1 cellular context compared by ENCODE assay signal in the genomic region with DNA sequence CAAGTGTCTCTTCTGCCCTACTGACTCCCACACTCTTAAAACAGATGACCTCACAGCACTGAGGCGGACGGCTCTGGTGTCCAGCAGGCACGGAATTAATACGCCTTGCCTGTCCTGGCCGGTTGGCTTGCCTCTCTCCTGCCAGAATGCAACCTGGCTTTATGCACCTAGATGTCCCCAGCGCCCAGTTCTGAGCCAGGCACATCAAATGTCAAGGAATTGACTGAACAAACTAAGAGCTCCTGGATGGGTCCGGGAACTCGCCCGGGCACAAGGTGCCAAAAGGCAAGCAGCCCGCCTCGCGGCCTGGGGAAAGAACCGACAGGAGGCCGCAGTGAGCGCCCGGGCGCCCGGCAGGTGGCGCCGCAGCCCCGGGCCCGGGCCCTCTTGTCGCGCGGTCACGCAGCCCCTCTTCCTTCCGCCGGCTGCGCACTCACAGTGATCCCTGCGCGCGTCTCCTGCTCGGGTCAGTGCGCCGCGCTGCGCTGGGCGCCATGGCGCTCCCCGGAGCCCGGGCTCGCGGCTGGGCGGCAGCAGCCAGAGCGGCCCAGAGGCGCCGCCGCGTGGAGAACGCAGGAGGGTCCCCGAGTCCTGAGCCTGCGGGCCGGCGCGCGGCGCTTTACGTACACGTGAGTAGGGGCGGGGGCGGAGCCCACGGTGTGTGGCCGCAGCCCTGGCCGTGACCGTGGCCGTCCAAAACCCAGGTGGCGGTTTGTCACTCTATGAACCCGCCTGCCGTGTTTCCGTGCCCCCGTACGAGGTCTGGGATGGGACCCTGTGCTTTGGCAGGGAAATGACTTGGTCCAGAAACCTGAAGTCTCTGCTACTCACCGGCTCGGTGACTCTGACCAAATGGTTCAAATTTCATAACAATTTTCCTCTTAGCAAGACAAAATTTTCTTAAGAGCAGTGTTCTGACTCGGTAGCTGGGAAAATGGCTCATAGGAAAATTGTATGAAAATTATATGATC.
TF ChIP-seq lines count a peak whose summit lies in the region.

Gene RSAD1 (plus strand): TSS at position 470 of the 971 bp plus-strand sequence. CDS start 25 bp downstream, at position 495.

TF ChIP-seq in HepG2, 621 proteins besides CTCF, POLR2A, EP300 and RAD21 (continues in another document):
- TF ChIP-seq TEAD3 (CRISPR knock-in tag; optimal IDR thresholded peaks at IDR 0.05; ENCODE audit: borderline replicate concordance) = no peak
- TF ChIP-seq SALL1 (CRISPR knock-in tag; IDR thresholded peaks at IDR 0.05) = peak; percentile 97
- peak; percentile 86 for TF ChIP-seq MTA1 (CRISPR knock-in tag; IDR thresholded peaks at IDR 0.05; ENCODE audit: borderline replicate concordance)
- no peak for TF ChIP-seq TRIM24 (CRISPR knock-in tag; IDR thresholded peaks at IDR 0.05)
- TF ChIP-seq ZMYM3 (CRISPR knock-in tag; IDR thresholded peaks at IDR 0.05) = no peak
- peak; percentile 82; the same call in 1 of the 2 replicates for TF ChIP-seq TBX2 (CRISPR knock-in tag; IDR thresholded peaks at IDR 0.05; ENCODE audit: borderline replicate concordance)
- TF ChIP-seq SMYD3 (CRISPR knock-in tag; IDR thresholded peaks at IDR 0.05) = peak; percentile 85; the same call in 1 of the 2 replicates
- TF ChIP-seq KMT2A (CRISPR knock-in tag; IDR thresholded peaks at IDR 0.05) = peak; percentile 69; the same call in 1 of the 2 replicates
- no peak for TF ChIP-seq ZNF337 (CRISPR knock-in tag; IDR thresholded peaks at IDR 0.05; ENCODE audit: borderline replicate concordance, low read depth)
- peak; percentile 85; the same call in 1 of the 2 replicates for TF ChIP-seq ZNF253 (CRISPR knock-in tag; IDR thresholded peaks at IDR 0.05; ENCODE audit: borderline replicate concordance)
- no peak for TF ChIP-seq FOSL1 (CRISPR knock-in tag; IDR thresholded peaks at IDR 0.05; ENCODE audit: borderline replicate concordance)
- peak; percentile 51 for TF ChIP-seq MAZ (IDR thresholded peaks at IDR 0.05; ENCODE audit: borderline replicate concordance, low read depth, low read length)
- peak; percentile 97 for TF ChIP-seq MAZ (CRISPR knock-in tag; IDR thresholded peaks at IDR 0.05; ENCODE audit: low read depth)
- peak; percentile 88 for TF ChIP-seq ZNF124 (CRISPR knock-in tag; IDR thresholded peaks at IDR 0.05)
- TF ChIP-seq ZNF788 (CRISPR knock-in tag; IDR thresholded peaks at IDR 0.05; ENCODE audit: borderline replicate concordance) = peak; percentile 6; the same call in 1 of the 2 replicates
- 0 out of 2 replicates have a peak, but pooled peaks have one; percentile 15 for TF ChIP-seq SMAD3 (CRISPR knock-in tag; IDR thresholded peaks at IDR 0.05)
- TF ChIP-seq NFKB2 (CRISPR knock-in tag; IDR thresholded peaks at IDR 0.05; ENCODE audit: borderline replicate concordance) = peak; percentile 74; the same call in 1 of the 2 replicates
- TF ChIP-seq, protein P1, sequence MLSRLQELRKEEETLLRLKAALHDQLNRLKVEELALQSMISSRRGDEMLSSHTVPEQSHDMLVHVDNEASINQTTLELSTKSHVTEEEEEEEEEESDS (CRISPR knock-in tag; IDR thresholded peaks at IDR 0.05; ENCODE audit: borderline replicate concordance) = 0 out of 2 replicates have a peak, but pooled peaks have one; percentile 68
- TF ChIP-seq MYC (CRISPR knock-in tag; IDR thresholded peaks at IDR 0.05; ENCODE audit: borderline replicate concordance) = peak; percentile 92
- TF ChIP-seq MEIS1 (CRISPR knock-in tag; IDR thresholded peaks at IDR 0.05; ENCODE audit: borderline replicate concordance) = no peak; the same call in 1 of the 2 replicates
- peak; percentile 33; the same call in 1 of the 2 replicates for TF ChIP-seq ZFP37 (CRISPR knock-in tag; IDR thresholded peaks at IDR 0.05; ENCODE audit: borderline replicate concordance)
- peak; percentile 75 for TF ChIP-seq POLR2AphosphoS5 (IDR thresholded peaks at IDR 0.05; ENCODE audit: low read depth, low read length)
- TF ChIP-seq ZFP1 (CRISPR knock-in tag; IDR thresholded peaks at IDR 0.05) = no peak
- TF ChIP-seq PAX8 (CRISPR knock-in tag; IDR thresholded peaks at IDR 0.05; ENCODE audit: borderline replicate concordance) = no peak
- TF ChIP-seq ZNF589 (CRISPR knock-in tag; conservative IDR thresholded peaks at IDR 0.05) = 0 out of 2 replicates have a peak, but pooled peaks have one; percentile 83
- TF ChIP-seq TIGD3 (CRISPR knock-in tag; IDR thresholded peaks at IDR 0.05; ENCODE audit: borderline replicate concordance) = no peak
- peak; percentile 13; the same call in 1 of the 2 replicates for TF ChIP-seq DPF2 (CRISPR knock-in tag; IDR thresholded peaks at IDR 0.05; ENCODE audit: borderline replicate concordance, low read depth)
- no peak for TF ChIP-seq ZNF530 (CRISPR knock-in tag; IDR thresholded peaks at IDR 0.05; ENCODE audit: low read depth)
- TF ChIP-seq CHCHD3 (CRISPR knock-in tag; IDR thresholded peaks at IDR 0.05) = peak; percentile 77
- peak; percentile 79 for TF ChIP-seq PTBP1 (IDR thresholded peaks at IDR 0.05; ENCODE audit: low read depth, low read length, poor library complexity, severe bottlenecking)
- peak; percentile 78; the same call in 1 of the 2 replicates for TF ChIP-seq BRCA1 (CRISPR knock-in tag; IDR thresholded peaks at IDR 0.05)
- 0 out of 2 replicates have a peak, but pooled peaks have one; percentile 27 for TF ChIP-seq HIC2 (CRISPR knock-in tag; IDR thresholded peaks at IDR 0.05; ENCODE audit: low read depth)
- TF ChIP-seq ZBTB39 (CRISPR knock-in tag; IDR thresholded peaks at IDR 0.05) = no peak; the same call in 1 of the 2 replicates
- TF ChIP-seq KLF11 (CRISPR knock-in tag; IDR thresholded peaks at IDR 0.05) = no peak
- TF ChIP-seq GMEB1 (CRISPR knock-in tag; IDR thresholded peaks at IDR 0.05; ENCODE audit: borderline replicate concordance) = peak; percentile 95
- peak; percentile 17; the same call in 1 of the 2 replicates for TF ChIP-seq FOXK1 (CRISPR knock-in tag; IDR thresholded peaks at IDR 0.05; ENCODE audit: borderline replicate concordance, low read depth)
- peak; percentile 28; the same call in 1 of the 2 replicates for TF ChIP-seq JUND (CRISPR knock-in tag; IDR thresholded peaks at IDR 0.05)
- peak; percentile 83 for TF ChIP-seq ZNF772 (CRISPR knock-in tag; IDR thresholded peaks at IDR 0.05)
- peak; percentile 56; the same call in 1 of the 2 replicates for TF ChIP-seq ZBTB7A (CRISPR knock-in tag; IDR thresholded peaks at IDR 0.05)
- no peak for TF ChIP-seq HNRNPL (IDR thresholded peaks at IDR 0.05; ENCODE audit: low read depth, low read length)
- no peak for TF ChIP-seq ZNF7 (CRISPR knock-in tag; IDR thresholded peaks at IDR 0.05)
- TF ChIP-seq ZNF225 (CRISPR knock-in tag; IDR thresholded peaks at IDR 0.05) = peak; percentile 55; the same call in 1 of the 2 replicates
- TF ChIP-seq HDAC1 (CRISPR knock-in tag; IDR thresholded peaks at IDR 0.05) = peak; percentile 80
- peak; percentile 86 for TF ChIP-seq ZNF20 (CRISPR knock-in tag; IDR thresholded peaks at IDR 0.05)
- peak; percentile 77 for TF ChIP-seq ZBTB4 (CRISPR knock-in tag; IDR thresholded peaks at IDR 0.05; ENCODE audit: borderline replicate concordance)
- peak; percentile 90 for TF ChIP-seq GATAD1 (CRISPR knock-in tag; IDR thresholded peaks at IDR 0.05)
- no peak for TF ChIP-seq RBAK (CRISPR knock-in tag; IDR thresholded peaks at IDR 0.05)
- 0 out of 2 replicates have a peak, but pooled peaks have one; percentile 70 for TF ChIP-seq ZFYVE20 (CRISPR knock-in tag; IDR thresholded peaks at IDR 0.05; ENCODE audit: borderline replicate concordance, low read depth)
- peak; percentile 85; the same call in 1 of the 2 replicates for TF ChIP-seq ZNF768 (CRISPR knock-in tag; IDR thresholded peaks at IDR 0.05)
- TF ChIP-seq YEATS4 (CRISPR knock-in tag; IDR thresholded peaks at IDR 0.05; ENCODE audit: borderline replicate concordance) = peak; percentile 94
